1 cellular context compared by ENCODE assay signal in genomic region chr12:121638298-121639202, GRCh38.
A peak's percentile ranks its signal among the peaks of the same experiment; 100 is the strongest.
TF ChIP-seq lines count a peak whose summit lies in the region.

No MANE protein-coding gene starts in this region.

TF ChIP-seq in K562, 482 proteins besides CTCF, POLR2A, EP300 and RAD21:
- peak; percentile 54 to 81 for TF ChIP-seq KDM1A (IDR thresholded peaks at IDR 0.05)
- peak; percentile 87 for TF ChIP-seq RBM25 (IDR thresholded peaks at IDR 0.05; ENCODE audit: low read depth, low read length, severe bottlenecking)
- peak; percentile 82 for TF ChIP-seq ADNP (tag; IDR thresholded peaks at IDR 0.05)
- TF ChIP-seq HDAC2 (IDR thresholded peaks at IDR 0.05): peak; percentile 54; the same call in 1 of the 2 replicates
- no peak for TF ChIP-seq PHB2 (IDR thresholded peaks at IDR 0.05; ENCODE audit: low read depth)
- TF ChIP-seq BCOR (IDR thresholded peaks at IDR 0.05): peak; percentile 93
- peak; percentile 56 for TF ChIP-seq POLR2G (IDR thresholded peaks at IDR 0.05; ENCODE audit: low read depth, low read length)
- TF ChIP-seq ZNF124 (CRISPR knock-in tag; IDR thresholded peaks at IDR 0.05): no peak
- TF ChIP-seq CHD4 (IDR thresholded peaks at IDR 0.05; ENCODE audit: insufficient read depth, insufficient replicate concordance, low read depth, low read length, poor library complexity, severe bottlenecking): peak; percentile 90
- TF ChIP-seq ZBTB8A (IDR thresholded peaks at IDR 0.05; ENCODE audit: partially characterized antibody): no peak
